20 cellular contexts compared by ENCODE assay signal in the genomic region with DNA sequence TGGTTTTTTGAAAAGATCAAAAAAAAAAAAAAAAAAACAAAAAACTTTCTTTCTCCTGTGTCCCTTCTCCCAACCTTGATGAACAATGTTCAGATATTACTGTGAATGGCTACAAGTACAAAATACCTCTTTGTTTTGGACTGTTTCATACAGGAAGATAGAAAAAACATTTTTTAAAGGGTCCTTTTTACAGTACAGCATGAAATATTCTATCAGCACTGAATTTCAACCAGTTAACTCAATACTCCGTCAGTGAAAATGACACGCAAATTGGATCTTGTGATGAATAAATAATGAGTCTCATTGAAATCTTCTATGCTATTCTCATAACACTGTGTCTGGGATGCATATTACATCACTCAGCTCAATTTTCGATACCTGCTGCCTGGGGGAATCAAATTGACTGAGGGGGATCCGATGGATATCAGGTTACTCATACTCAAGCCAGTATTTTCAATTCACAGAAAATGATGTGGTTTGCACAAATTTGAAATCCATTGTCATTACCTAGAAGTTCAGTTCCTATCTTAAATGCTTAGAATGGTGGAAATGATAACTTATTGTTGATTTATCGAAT.
"Had no signal": no experiment of that assay in that cellular context is flagged by ENCODE, and none has a peak within 500 bp of the region (broad histone marks: within the 10 kb centered on the region; RNA-seq: fewer than 3 reads in every experiment).

No MANE protein-coding gene starts in this region.

- H3K27me3 Mint-ChIP-seq: activated CD4-positive, alpha-beta memory T cell treated with anti-CD3 and anti-CD28 coated beads for 36 hours; naive thymus-derived CD4-positive, alpha-beta T cell had no signal

- H3K9me3 Mint-ChIP-seq: activated CD4-positive, alpha-beta memory T cell treated with anti-CD3 and anti-CD28 coated beads for 36 hours; activated naive CD4-positive, alpha-beta T cell treated with anti-CD3 and anti-CD28 coated beads for 36 hours had no signal

- DNase-seq: activated CD4-positive, alpha-beta memory T cell treated with anti-CD3 and anti-CD28 coated beads for 36 hours; activated CD4-positive, alpha-beta T cell treated with anti-CD3 and anti-CD28 coated beads for 48 hours; activated effector memory CD4-positive, alpha-beta T cell treated with Interleukin-2 at 50 U/mL for 16 hours; activated naive CD4-positive, alpha-beta T cell treated with anti-CD3 and anti-CD28 coated beads for 36 hours; activated naive CD8-positive, alpha-beta T cell treated with anti-CD3 and anti-CD28 coated beads, Interleukin-2, amount 10 ng/mL, durations not matched to agents 7 days and 5 days; activated T-cell treated with anti-CD3 and anti-CD28 coated beads, Interleukin-2, amount 50 U/mL, for 48 hours; amniotic stem cell; effector CD4-positive, alpha-beta T cell; erythroblast; foreskin fibroblast; immature natural killer cell; left lung; naive thymus-derived CD4-positive, alpha-beta T cell; posterior cingulate gyrus; retina; stimulated activated CD4-positive, alpha-beta T cell treated with anti-CD3 and anti-CD28 coated beads, Interleukin-4, amount 100 ng/mL, for 1 hour; stimulated activated naive CD4-positive, alpha-beta T cell; upper lobe of left lung had no signal

- H3K27ac Mint-ChIP-seq: activated CD4-positive, alpha-beta memory T cell treated with anti-CD3 and anti-CD28 coated beads for 36 hours; activated naive CD4-positive, alpha-beta T cell treated with anti-CD3 and anti-CD28 coated beads for 36 hours; activated naive CD8-positive, alpha-beta T cell treated with anti-CD3 and anti-CD28 coated beads, Interleukin-2, amount 10 ng/mL, durations not matched to agents 7 days and 5 days; immature natural killer cell had no signal

- H3K4me1 Mint-ChIP-seq: activated naive CD8-positive, alpha-beta T cell treated with anti-CD3 and anti-CD28 coated beads, Interleukin-2, amount 10 ng/mL, durations not matched to agents 7 days and 5 days; immature natural killer cell had no signal

- H3K4me3 Mint-ChIP-seq: activated CD4-positive, alpha-beta memory T cell treated with anti-CD3 and anti-CD28 coated beads for 36 hours; activated naive CD4-positive, alpha-beta T cell treated with anti-CD3 and anti-CD28 coated beads for 36 hours; activated naive CD8-positive, alpha-beta T cell treated with anti-CD3 and anti-CD28 coated beads, Interleukin-2, amount 10 ng/mL, durations not matched to agents 7 days and 5 days; immature natural killer cell; naive thymus-derived CD4-positive, alpha-beta T cell; neural progenitor cell had no signal

- H3K27ac ChIP-seq: hepatocyte, left lung, neural progenitor cell, upper lobe of left lung had no signal
